In the genomic region with DNA sequence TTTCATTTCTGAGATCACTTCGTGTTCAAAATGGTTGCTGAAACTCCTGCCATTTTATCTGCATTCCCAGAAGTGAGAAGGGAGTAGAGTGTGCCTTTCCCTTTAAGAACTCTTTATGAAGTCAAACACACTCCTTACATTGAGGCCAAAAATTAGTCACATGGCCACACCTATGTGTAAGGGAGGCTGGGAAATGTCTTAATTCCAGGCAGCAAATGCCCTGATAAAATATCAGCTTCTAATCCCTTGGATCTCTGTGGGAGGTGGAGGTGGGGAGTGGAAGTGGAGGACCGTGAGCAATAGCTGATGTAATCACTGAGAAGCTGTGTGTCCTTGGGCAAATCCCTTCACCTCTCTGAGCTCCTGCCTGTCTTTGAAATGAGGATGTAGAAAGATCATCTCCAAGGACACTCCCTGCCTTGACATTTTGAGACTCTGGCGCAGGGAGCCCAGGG, we compare ENCODE assay signal across 25 cellular contexts. TPM values are rescaled to one million over a fixed set of nuclear protein-coding genes. Genes with fewer than 3 reads are reported as not detected.
DNase-seq lines count a peak whose midpoint lies in the region; TF ChIP-seq lines count a peak whose summit lies in the region.
"Had no signal": no experiment of that assay in that cellular context is flagged by ENCODE, and none has a peak within 500 bp of the region (broad histone marks: within the 10 kb centered on the region; RNA-seq: fewer than 3 reads in every experiment).

No MANE protein-coding gene starts in this region.

- no peak overlapping the region for H3K9ac ChIP-seq in SK-N-MC (ENCODE audit: insufficient read length)

- no peak overlapping the region for H3K27ac ChIP-seq in breast epithelium
- peak overlapping the region; percentile 22 for H3K27ac ChIP-seq in SK-N-MC
- H3K27ac ChIP-seq: thyroid gland had no signal

- TF ChIP-seq CTCF in MCF 10A (IDR thresholded peaks at IDR 0.05; ENCODE audit: unreplicated experiment) (no peak), breast epithelium (IDR thresholded peaks at IDR 0.05) (no peak), fibroblast of pulmonary artery (IDR thresholded peaks at IDR 0.05; ENCODE audit: low read length, missing control alignments) (no peak), endothelial cell (IDR thresholded peaks at IDR 0.05; ENCODE audit: unreplicated experiment) (no peak)

- H3K9me3 ChIP-seq in breast epithelium = no peaks in the 10 kb centered on the region
- H3K9me3 ChIP-seq in SK-N-MC (ENCODE audit: low read depth, low read length) = no peaks in the 10 kb centered on the region
- H3K9me3 ChIP-seq: thyroid gland had no signal

- DNase-seq in MCF 10A (ENCODE audit: unreplicated experiment) (peak; percentile 87), breast epithelium (ENCODE audit: low spot score in 2 of 2) (no peak), SK-N-MC (ENCODE audit: low read depth, low spot score) (no peak), fibroblast of pulmonary artery (ENCODE audit: low read depth) (peak; percentile 49), AG08395 (ENCODE audit: low spot score) (no peak), NCI-H1092 treated with DMSO at 0.1 percent for 48 hours (lab: John Stamatoyannopoulos, UW) (no peak), endothelial cell (ENCODE audit: low spot score) (no peak), NCI-H1930 (lab: John Stamatoyannopoulos, UW) (no peak)
- DNase-seq: 8988T; activated CD4-positive, alpha-beta T cell treated with anti-CD3 and anti-CD28 coated beads, Interleukin-2, amount 10 ng/mL, durations not matched to agents 7 days and 5 days; activated CD8-positive, alpha-beta memory T cell treated with anti-CD3 and anti-CD28 coated beads, Interleukin-2, amount 50 U/mL, for 4 hours; effector memory CD4-positive, alpha-beta T cell; H9; Karpas-422; naive B cell; NCI-H1048; NCI-H187 treated with DMSO at 0.1 percent for 48 hours; NCI-H2227 treated with DMSO at 0.1 percent for 48 hours; nucleus accumbens; stimulated activated CD4-positive, alpha-beta T cell treated with anti-CD3 and anti-CD28 coated beads, Interleukin-4, amount 100 ng/mL, for 1 hour; T-helper 2 cell; thyroid gland had no signal

- H3K4me1 ChIP-seq in breast epithelium = no peaks in the 10 kb centered on the region

- BruUV-seq in MCF 10A (replicated peaks; lab: Mats Ljungman, UMichigan) = no TSS peak

- peaks cover 17% of the 10 kb centered on the region for H3K4me1 Mint-ChIP-seq in MCF 10A (ENCODE audit: insufficient read depth, unreplicated experiment)
- H3K4me1 Mint-ChIP-seq in endothelial cell (ENCODE audit: unreplicated experiment) = peaks cover 7% of the 10 kb centered on the region

- H3K4me3 Mint-ChIP-seq in MCF 10A (ENCODE audit: unreplicated experiment) = no peak overlapping the region
- no peak overlapping the region for H3K4me3 Mint-ChIP-seq in endothelial cell (ENCODE audit: unreplicated experiment)
- H3K4me3 Mint-ChIP-seq: activated CD4-positive, alpha-beta T cell treated with anti-CD3 and anti-CD28 coated beads, Interleukin-2, amount 10 ng/mL, durations not matched to agents 7 days and 5 days; activated naive CD8-positive, alpha-beta T cell; H9; stimulated activated naive CD8-positive, alpha-beta T cell treated with anti-CD3 and anti-CD28 coated beads, Interleukin-15, Interleukin-2, amounts not matched to agents 100 ng/mL and 50 ng/mL, for 24 hours had no signal

- TF ChIP-seq POLR2A in breast epithelium (IDR thresholded peaks at IDR 0.05) = no peak

- H3K9me3 Mint-ChIP-seq in MCF 10A (ENCODE audit: unreplicated experiment) (no peaks in the 10 kb centered on the region), endothelial cell (ENCODE audit: unreplicated experiment) (no peaks in the 10 kb centered on the region)
- H3K9me3 Mint-ChIP-seq: activated CD4-positive, alpha-beta T cell treated with anti-CD3 and anti-CD28 coated beads, Interleukin-2, amount 10 ng/mL, durations not matched to agents 7 days and 5 days; activated T-helper 2 cell treated with anti-CD3 and anti-CD28 coated beads, Interferon-gamma antibody, Interleukin-2, Interleukin-4, amounts not matched to agents 10 μg/mL and 5 μg/mL and 100 μg/mL, durations not matched to agents 14 hours and 24 hours and 36 hours; H9; naive B cell; stimulated activated naive CD8-positive, alpha-beta T cell treated with anti-CD3 and anti-CD28 coated beads, Interleukin-15, Interleukin-2, amounts not matched to agents 100 ng/mL and 50 ng/mL, for 24 hours had no signal

- no peaks in the 10 kb centered on the region for H3K27me3 ChIP-seq in breast epithelium
- H3K27me3 ChIP-seq: thyroid gland had no signal

- H3K27ac Mint-ChIP-seq in MCF 10A (ENCODE audit: low read depth, unreplicated experiment) = peak overlapping the region; percentile 54
- H3K27ac Mint-ChIP-seq in endothelial cell (ENCODE audit: unreplicated experiment) = no peak overlapping the region
- H3K27ac Mint-ChIP-seq: activated CD4-positive, alpha-beta T cell treated with anti-CD3 and anti-CD28 coated beads, Interleukin-2, amount 10 ng/mL, durations not matched to agents 7 days and 5 days; activated naive CD8-positive, alpha-beta T cell; activated T-helper 2 cell treated with anti-CD3 and anti-CD28 coated beads, Interferon-gamma antibody, Interleukin-2, Interleukin-4, amounts not matched to agents 10 μg/mL and 5 μg/mL and 100 μg/mL, durations not matched to agents 14 hours and 24 hours and 36 hours; H9; naive B cell; stimulated activated naive CD8-positive, alpha-beta T cell treated with anti-CD3 and anti-CD28 coated beads, Interleukin-15, Interleukin-2, amounts not matched to agents 100 ng/mL and 50 ng/mL, for 24 hours had no signal

- H3K27me3 Mint-ChIP-seq in MCF 10A (ENCODE audit: insufficient read depth, unreplicated experiment) (no peaks in the 10 kb centered on the region), endothelial cell (ENCODE audit: unreplicated experiment) (peaks cover 2% of the 10 kb centered on the region)
- H3K27me3 Mint-ChIP-seq: activated CD4-positive, alpha-beta T cell treated with anti-CD3 and anti-CD28 coated beads, Interleukin-2, amount 10 ng/mL, durations not matched to agents 7 days and 5 days; activated naive CD8-positive, alpha-beta T cell; naive B cell; stimulated activated naive CD8-positive, alpha-beta T cell treated with anti-CD3 and anti-CD28 coated beads, Interleukin-15, Interleukin-2, amounts not matched to agents 100 ng/mL and 50 ng/mL, for 24 hours had no signal

- intact Hi-C loops in MCF 10A (cut with micrococcal nuclease) = no loop called here
- intact Hi-C loops in breast epithelium (cut with DNase I; ENCODE audit: low total_unique reads) = loop anchor here (5.0 kb wide), 1 partner anchor 435 kb away; no protein-coding TSS in a partner anchor

- H3K4me3 ChIP-seq in breast epithelium (no peak overlapping the region), SK-N-MC (no peak overlapping the region), fibroblast of pulmonary artery (replicated peaks; ENCODE audit: low read depth, low read length) (no peak overlapping the region)
- H3K4me3 ChIP-seq: thyroid gland had no signal

- H3K36me3 Mint-ChIP-seq in MCF 10A (ENCODE audit: insufficient read depth, unreplicated experiment) = no peaks in the 10 kb centered on the region
- no peaks in the 10 kb centered on the region for H3K36me3 Mint-ChIP-seq in endothelial cell (ENCODE audit: low read depth, unreplicated experiment)
- H3K36me3 Mint-ChIP-seq: activated naive CD8-positive, alpha-beta T cell; naive B cell had no signal

- H3K36me3 ChIP-seq in breast epithelium (no peaks in the 10 kb centered on the region), SK-N-MC (ENCODE audit: insufficient read depth, low read length) (no peaks in the 10 kb centered on the region)
- H3K36me3 ChIP-seq: thyroid gland had no signal

- POLR2A ChIA-PET in MCF 10A (lab: Yijun Ruan, JAX) = interaction anchor here (0.7 to 1.8 kb wide), 6 partner anchors 9 to 62 kb away, joined by 4 to 8 read pairs (median 6); no protein-coding TSS in a partner anchor

- CTCF ChIA-PET in MCF 10A (lab: Yijun Ruan, JAX) = interaction anchor here (0.7 to 1.5 kb wide), 3 partner anchors 12 to 57 kb away, joined by 5 read pairs; no protein-coding TSS in a partner anchor

RNA-seq across cellular contexts. Expression of a gene that starts 22.7 kb away (rescaled TPM):
- total RNA-seq in MCF 10A (2022) (8.4 and 10.2 TPM in 2 replicates), breast epithelium (10 to 100 TPM; 10.4 to 24.9 (median 22.8) TPM), endothelial cell (ENCODE audit: unreplicated experiment) (9.4 TPM)

Comparison
In these comparisons a context has a peak if more than half of its experiments do, and no peak if none do; other contexts are left out.
1. DNase-seq: peak in MCF 10A (single experiment) and fibroblast of pulmonary artery (single experiment); none in breast epithelium (0 of 2), SK-N-MC (single experiment), AG08395 (single experiment), NCI-H1092 treated with DMSO at 0.1 percent for 48 hours (single experiment), endothelial cell (single experiment) and NCI-H1930 (0 of 2).